In genomic region chr17:40818343-40818732, GRCh38 we compare ENCODE assay signal across 8 cellular contexts. TPM values are rescaled to one million over a fixed set of nuclear protein-coding genes. Genes with fewer than 3 reads are reported as not detected.
DNase-seq lines count a peak whose midpoint lies in the region; ATAC-seq, FAIRE-seq and TF ChIP-seq lines count a peak whose summit lies in the region.

No MANE protein-coding gene starts in this region.

- no peaks in the 10 kb centered on the region for H3K9me1 ChIP-seq in endothelial cell of umbilical vein (replicated peaks; ENCODE audit: control insufficient read depth, extremely low read depth, insufficient read depth, low read length)

- DNase-seq in Caco-2 (no peak), PC-3 (no peak), endothelial cell of umbilical vein (ENCODE audit: low read depth, low spot score) (peak; percentile 4), ovary (no peak), GM12892 (ENCODE audit: insufficient read length) (no peak), HUDEP-2 (lab: John Stamatoyannopoulos, UW; ENCODE audit: unreplicated experiment in 76 of 76) (no peak)

- POLR2A ChIA-PET in Caco-2 (lab: Charles Lee) (interaction anchor here (0.6 to 1.1 kb wide), 9 partner anchors 9 to 871 kb away, joined by 3 to 12 read pairs (median 4); partner anchors contain the start of gene KRT27), PC-3 (lab: Charles Lee; ENCODE audit: unreplicated experiment) (interaction anchor here (0.8 to 1.0 kb wide), 2 partner anchors 38 to 84 kb away, joined by 20 to 31 read pairs; no protein-coding TSS in a partner anchor), endothelial cell of umbilical vein (lab: Charles Lee) (interaction anchor here (0.8 to 1.0 kb wide), 2 partner anchors 15 to 870 kb away, joined by 4 to 5 read pairs; partner anchors contain the start of gene EIF1)

- H3K4me1 Mint-ChIP-seq in Caco-2 (ENCODE audit: low read depth, unreplicated experiment), result peaks cover 8% of the 10 kb centered on the region

- CTCF ChIA-PET in Caco-2 (lab: Charles Lee) (interaction anchor here (0.6 to 1.5 kb wide), 10 partner anchors 15 to 848 kb away, joined by 3 to 10 read pairs (median 4); no protein-coding TSS in a partner anchor), PC-3 (lab: Charles Lee) (no interaction called here), endothelial cell of umbilical vein (lab: Charles Lee) (interaction anchor here (0.7 to 2.0 kb wide), 8 partner anchors 14 to 849 kb away, joined by 3 to 10 read pairs (median 6); no protein-coding TSS in a partner anchor)

- H3K9me2 ChIP-seq in PC-3 (replicated peaks; ENCODE audit: low read length), result no peaks in the 10 kb centered on the region

- H3K36me3 Mint-ChIP-seq in Caco-2 (ENCODE audit: insufficient read depth, unreplicated experiment), result peaks cover 12% of the 10 kb centered on the region

- WGBS in ovary, 3 donors, result 10 to 15% (median 11%) methylated on average over 7 of the region's 7 CpGs

- FAIRE-seq in endothelial cell of umbilical vein (lab: Jason Lieb, UNC) (no peak), GM12892 (lab: Jason Lieb, UNC) (no peak)

- H3F3A ChIP-seq in PC-3 (ENCODE audit: low read length, unreplicated experiment), result peaks cover 6% of the 10 kb centered on the region

- H3K27me3 Mint-ChIP-seq in Caco-2 (ENCODE audit: insufficient read depth, unreplicated experiment), result no peaks in the 10 kb centered on the region

- H3K4me3 Mint-ChIP-seq in Caco-2 (ENCODE audit: unreplicated experiment), result peak overlapping the region; percentile 83

- TF ChIP-seq POLR2A in endothelial cell of umbilical vein (IDR thresholded peaks at IDR 0.05; ENCODE audit: low read depth, low read length), result no peak
- no peak for TF ChIP-seq POLR2A in ovary (IDR thresholded peaks at IDR 0.05)
- TF ChIP-seq POLR2A in GM12892 (IDR thresholded peaks at IDR 0.05; ENCODE audit: low read depth, low read length), result no peak

- TF ChIP-seq CTCF in Caco-2 (IDR thresholded peaks at IDR 0.05; ENCODE audit: insufficient read depth in 1 of 2, low read depth in 1 of 2, low read length in 1 of 2, severe bottlenecking in 1 of 2, unreplicated experiment in 1 of 2), result no peak
- TF ChIP-seq CTCF in PC-3 (conservative IDR thresholded peaks at IDR 0.05; ENCODE audit: low read depth, low read length), result no peak
- no peak for TF ChIP-seq CTCF in endothelial cell of umbilical vein (IDR thresholded peaks at IDR 0.05; ENCODE audit: extremely low read depth in 1 of 2, insufficient read depth in 1 of 2, low read depth in 1 of 2, low read length in 2 of 2)
- TF ChIP-seq CTCF in ovary (IDR thresholded peaks at IDR 0.05), result no peak

- ATAC-seq in PC-3, result no peak
- no peak for ATAC-seq in HG02623 (IDR thresholded peaks at IDR 0.05; ENCODE audit: unreplicated experiment)
- ATAC-seq in HG03175 (IDR thresholded peaks at IDR 0.05; ENCODE audit: unreplicated experiment), result no peak

- H3K79me2 ChIP-seq in PC-3 (ENCODE audit: low read length), result peaks cover 25% of the 10 kb centered on the region
- no peaks in the 10 kb centered on the region for H3K79me2 ChIP-seq in endothelial cell of umbilical vein (ENCODE audit: control insufficient read depth, insufficient read depth, low read length)

- H3K27ac Mint-ChIP-seq in Caco-2 (ENCODE audit: unreplicated experiment), result peak overlapping the region; percentile 76

- H3K36me3 ChIP-seq in Caco-2 (ENCODE audit: control insufficient read depth, insufficient read depth, low read length) (peaks cover 3% of the 10 kb centered on the region), PC-3 (ENCODE audit: low read depth, low read length) (no peaks in the 10 kb centered on the region), endothelial cell of umbilical vein (ENCODE audit: control insufficient read depth in 2 of 2, extremely low read depth in 1 of 2, insufficient read depth in 2 of 2, low read length in 2 of 2) (peaks cover 0 to 2% of the 10 kb centered on the region in 2 experiments), ovary (no peaks in the 10 kb centered on the region)

- H3K4me2 ChIP-seq in PC-3 (ENCODE audit: low read length) (peak overlapping the region; percentile 94), endothelial cell of umbilical vein (ENCODE audit: insufficient read depth, low read length) (peak overlapping the region; percentile 93)

- H3K4me3 ChIP-seq in Caco-2 (ENCODE audit: low read depth, low read length), result peak overlapping the region; percentile 67
- peak overlapping the region; percentile 96 for H3K4me3 ChIP-seq in PC-3 (ENCODE audit: low read length)
- H3K4me3 ChIP-seq in endothelial cell of umbilical vein (replicated peaks in 1 of 3; ENCODE audit: insufficient read depth in 1 of 3, low read depth in 1 of 3, low read length in 3 of 3), result peak overlapping the region; percentile 49 to 99 (median 98)
- peak overlapping the region; percentile 53 for H3K4me3 ChIP-seq in ovary

- peak overlapping the region; percentile 58; the same call in 1 of the 2 replicates for H2AFZ ChIP-seq in PC-3 (ENCODE audit: low read length)
- H2AFZ ChIP-seq in endothelial cell of umbilical vein (ENCODE audit: low read depth, low read length), result peak overlapping the region; percentile 59

- H3K9me3 ChIP-seq in Caco-2 (no peaks in the 10 kb centered on the region), PC-3 (ENCODE audit: low read length) (no peaks in the 10 kb centered on the region), endothelial cell of umbilical vein (replicated peaks; ENCODE audit: control insufficient read depth, insufficient read depth, low read length) (no peaks in the 10 kb centered on the region), ovary (no peaks in the 10 kb centered on the region)

- H3K9ac ChIP-seq in PC-3 (ENCODE audit: low read length), result peak overlapping the region; percentile 89
- H3K9ac ChIP-seq in endothelial cell of umbilical vein (replicated peaks; ENCODE audit: extremely low read depth, insufficient read depth, low read length), result peak overlapping the region; percentile 94

- no peak for TF ChIP-seq EP300 in ovary (IDR thresholded peaks at IDR 0.05)

- no peaks in the 10 kb centered on the region for H3K9me3 Mint-ChIP-seq in Caco-2 (ENCODE audit: unreplicated experiment)

- H3K27me3 ChIP-seq in Caco-2 (replicated peaks; ENCODE audit: control insufficient read depth, insufficient read depth, low read length) (no peaks in the 10 kb centered on the region), PC-3 (ENCODE audit: low read length) (no peaks in the 10 kb centered on the region), endothelial cell of umbilical vein (ENCODE audit: control insufficient read depth in 2 of 2, insufficient read depth in 2 of 2, low read length in 2 of 2) (no peaks in the 10 kb centered on the region), ovary (no peaks in the 10 kb centered on the region)

- intact Hi-C loops in Caco-2 (cut with micrococcal nuclease; ENCODE audit: unreplicated experiment) (no loop called here), PC-3 (cut with micrococcal nuclease) (loop anchor here (1.0 kb wide), 1 partner anchor 84 kb away; no protein-coding TSS in a partner anchor), endothelial cell of umbilical vein (cut with micrococcal nuclease) (loop anchor here (5.0 kb wide), 1 partner anchor 849 kb away; no protein-coding TSS in a partner anchor), ovary (cut with DNase I) (no loop called here)

- peaks cover 8% of the 10 kb centered on the region for H3K4me1 ChIP-seq in Caco-2
- H3K4me1 ChIP-seq in PC-3 (ENCODE audit: insufficient read depth, low read length), result peaks cover 22% of the 10 kb centered on the region
- H3K4me1 ChIP-seq in endothelial cell of umbilical vein (ENCODE audit: control insufficient read depth, extremely low read depth, insufficient read depth, low read length), result peaks cover 9% of the 10 kb centered on the region
- H3K4me1 ChIP-seq in ovary (ENCODE audit: insufficient read depth), result peaks cover 2% of the 10 kb centered on the region

- dilution Hi-C loops in endothelial cell of umbilical vein (cut with MboI; ENCODE audit: extremely low pct_ligation_motif_present, low sequenced_read_pairs), result no loop called here

- BruUV-seq in Caco-2 (replicated peaks; lab: Mats Ljungman, UMichigan) (TSS peak; percentile 98), PC-3 (replicated peaks; lab: Mats Ljungman, UMichigan) (TSS peak; percentile 93), endothelial cell of umbilical vein (replicated peaks; lab: Mats Ljungman, UMichigan) (TSS peak; percentile 90)

- peak overlapping the region; percentile 71 for H3K27ac ChIP-seq in PC-3 (ENCODE audit: low read length)
- peak overlapping the region; percentile 55 for H3K27ac ChIP-seq in endothelial cell of umbilical vein (ENCODE audit: insufficient read depth, low read depth, low read length)
- peak overlapping the region in 1 of 2 donors; percentile 80 for H3K27ac ChIP-seq in ovary

- H4K20me1 ChIP-seq in PC-3 (ENCODE audit: low read length), result no peaks in the 10 kb centered on the region
- no peaks in the 10 kb centered on the region for H4K20me1 ChIP-seq in endothelial cell of umbilical vein (replicated peaks; ENCODE audit: control insufficient read depth, extremely low read depth, insufficient read depth, low read length)

RNA-seq across cellular contexts. Expression of gene KRT10, which starts 4.1 kb away (rescaled TPM):
- total RNA-seq in Caco-2 (2022) (48.3 and 48.6 TPM in 2 replicates), PC-3 (2014; rRNA removed) (18.3 and 24.8 TPM in 2 replicates), endothelial cell of umbilical vein (51.4 and 55.6 TPM in 2 replicates), ovary (10 to 100 TPM; 10.4 to 57.3 (median 39.4) TPM)
- polyA plus RNA-seq in endothelial cell of umbilical vein (5.1 and 5.4 TPM in 2 replicates), ovary (10 to 100 TPM; 16.2 to 35.2 TPM)
- 20.1 and 26.1 TPM in 2 replicates for polyA plus RNA-seq in endothelial cell of umbilical vein (2011; cell fraction: cytosol; rRNA removed)
- polyA plus RNA-seq in endothelial cell of umbilical vein (2011; cell fraction: nucleus; rRNA removed), result 6.5 and 7.1 TPM in 2 replicates
- 36.4 and 74.7 TPM in 2 replicates for polyA plus RNA-seq in endothelial cell of umbilical vein (2012)
- polyA minus RNA-seq in endothelial cell of umbilical vein, result 0.55 and 1.4 TPM in 2 replicates
- polyA minus RNA-seq in endothelial cell of umbilical vein (2011; cell fraction: cytosol; rRNA and poly(A)+ RNA removed), result 17.8 TPM
- polyA minus RNA-seq in endothelial cell of umbilical vein (2011; cell fraction: nucleus; rRNA and poly(A)+ RNA removed), result 1.6 and 3.8 TPM in 2 replicates
- 31.5 TPM for polyA plus RNA-seq in GM12892 (2012; ENCODE audit: missing spikeins)

RNA-seq across cellular contexts. Expression of gene KRT28, which starts 18.6 kb away (rescaled TPM):
- not detected in 2 replicates for total RNA-seq in Caco-2 (2022)
- total RNA-seq in PC-3 (2014; rRNA removed), result not detected in 2 replicates
- not detected in 2 replicates for total RNA-seq in endothelial cell of umbilical vein
- polyA plus RNA-seq in endothelial cell of umbilical vein, result not detected in 2 replicates
- polyA plus RNA-seq in endothelial cell of umbilical vein (2011; cell fraction: cytosol; rRNA removed), result not detected in 2 replicates
- polyA plus RNA-seq in endothelial cell of umbilical vein (2011; cell fraction: nucleus; rRNA removed), result not detected in 2 replicates
- polyA plus RNA-seq in endothelial cell of umbilical vein (2012), result not detected in 2 replicates
- polyA minus RNA-seq in endothelial cell of umbilical vein, result not detected in 2 replicates
- polyA minus RNA-seq in endothelial cell of umbilical vein (2011; cell fraction: cytosol; rRNA and poly(A)+ RNA removed), result not detected
- polyA minus RNA-seq in endothelial cell of umbilical vein (2011; cell fraction: nucleus; rRNA and poly(A)+ RNA removed), result not detected in 2 replicates
- not detected for total RNA-seq in ovary
- polyA plus RNA-seq in ovary, result not detected
- polyA plus RNA-seq in GM12892 (2012; ENCODE audit: missing spikeins), result not detected

RNA-seq across cellular contexts. Expression of gene KRT27, which starts 36.0 kb away (rescaled TPM):
- total RNA-seq in Caco-2 (2022) (not detected in 2 replicates), PC-3 (2014; rRNA removed) (not detected in 2 replicates), endothelial cell of umbilical vein (not detected in 2 replicates), ovary (not detected)
- polyA plus RNA-seq in endothelial cell of umbilical vein (not detected in 2 replicates), ovary (not detected)
- not detected in 2 replicates for polyA plus RNA-seq in endothelial cell of umbilical vein (2011; cell fraction: cytosol; rRNA removed)
- not detected in 2 replicates for polyA plus RNA-seq in endothelial cell of umbilical vein (2011; cell fraction: nucleus; rRNA removed)
- polyA plus RNA-seq in endothelial cell of umbilical vein (2012), result not detected in 2 replicates
- not detected in 2 replicates for polyA minus RNA-seq in endothelial cell of umbilical vein
- not detected for polyA minus RNA-seq in endothelial cell of umbilical vein (2011; cell fraction: cytosol; rRNA and poly(A)+ RNA removed)
- polyA minus RNA-seq in endothelial cell of umbilical vein (2011; cell fraction: nucleus; rRNA and poly(A)+ RNA removed), result not detected in 2 replicates
- polyA plus RNA-seq in GM12892 (2012; ENCODE audit: missing spikeins), result not detected

RNA-seq across cellular contexts. Expression of gene KRT26, which starts 46.3 kb away (rescaled TPM):
- total RNA-seq in Caco-2 (2022) (not detected in 2 replicates), PC-3 (2014; rRNA removed) (not detected in 2 replicates), endothelial cell of umbilical vein (not detected in 2 replicates), ovary (not detected)
- polyA plus RNA-seq in endothelial cell of umbilical vein (not detected in 2 replicates), ovary (not detected)
- polyA plus RNA-seq in endothelial cell of umbilical vein (2011; cell fraction: cytosol; rRNA removed), result not detected in 2 replicates
- not detected in 2 replicates for polyA plus RNA-seq in endothelial cell of umbilical vein (2011; cell fraction: nucleus; rRNA removed)
- not detected in 2 replicates for polyA plus RNA-seq in endothelial cell of umbilical vein (2012)
- polyA minus RNA-seq in endothelial cell of umbilical vein, result not detected in 2 replicates
- not detected for polyA minus RNA-seq in endothelial cell of umbilical vein (2011; cell fraction: cytosol; rRNA and poly(A)+ RNA removed)
- not detected in 2 replicates for polyA minus RNA-seq in endothelial cell of umbilical vein (2011; cell fraction: nucleus; rRNA and poly(A)+ RNA removed)
- polyA plus RNA-seq in GM12892 (2012; ENCODE audit: missing spikeins), result not detected

RNA-seq across cellular contexts. Expression of gene KRT12, which starts 48.7 kb away (rescaled TPM):
- total RNA-seq in Caco-2 (2022), result not detected in 2 replicates
- total RNA-seq in PC-3 (2014; rRNA removed), result not detected in 2 replicates
- not detected in 2 replicates for total RNA-seq in endothelial cell of umbilical vein
- polyA plus RNA-seq in endothelial cell of umbilical vein, result not detected in 2 replicates
- polyA plus RNA-seq in endothelial cell of umbilical vein (2011; cell fraction: cytosol; rRNA removed), result not detected in 2 replicates
- not detected in 2 replicates for polyA plus RNA-seq in endothelial cell of umbilical vein (2011; cell fraction: nucleus; rRNA removed)
- polyA plus RNA-seq in endothelial cell of umbilical vein (2012), result not detected in 2 replicates
- not detected in 2 replicates for polyA minus RNA-seq in endothelial cell of umbilical vein
- polyA minus RNA-seq in endothelial cell of umbilical vein (2011; cell fraction: cytosol; rRNA and poly(A)+ RNA removed), result not detected
- not detected in 2 replicates for polyA minus RNA-seq in endothelial cell of umbilical vein (2011; cell fraction: nucleus; rRNA and poly(A)+ RNA removed)
- not detected for total RNA-seq in ovary
- not detected for polyA plus RNA-seq in ovary
- not detected for polyA plus RNA-seq in GM12892 (2012; ENCODE audit: missing spikeins)

Comparison
In these comparisons a context has a peak if more than half of its experiments do, and no peak if none do; other contexts are left out.
1. intact Hi-C loops: an anchor here in PC-3 (1.0 kb wide) and endothelial cell of umbilical vein (5.0 kb wide); none called in Caco-2 and ovary.